ENCODE assay signal across 22 cellular contexts in the genomic region with DNA sequence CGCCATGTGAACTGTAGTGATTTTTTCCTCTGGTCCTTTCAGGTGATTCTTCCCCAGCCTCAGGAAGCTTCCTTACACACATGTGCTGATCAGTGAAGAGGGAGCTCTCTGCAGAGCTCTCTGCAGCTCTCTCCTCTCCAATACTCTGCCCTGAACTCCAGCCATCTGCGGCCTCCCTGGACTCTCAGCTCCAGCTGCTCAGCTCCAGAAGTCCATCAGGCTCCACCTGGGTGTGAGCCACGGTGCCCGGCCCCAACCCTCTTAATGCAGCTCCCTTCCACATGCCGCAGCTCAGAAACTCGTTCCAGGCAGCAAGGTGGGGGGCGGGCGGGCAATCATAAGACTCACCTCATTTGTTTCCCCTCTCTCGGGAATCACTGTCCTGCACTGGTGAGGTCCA.
"Had no signal": no experiment of that assay in that cellular context is flagged by ENCODE, and none has a peak within 500 bp of the region (broad histone marks: within the 10 kb centered on the region; RNA-seq: fewer than 3 reads in every experiment).

No MANE protein-coding gene starts in this region.

- H3K4me3 ChIP-seq: Peyer's patch, SJCRH30 had no signal

- ATAC-seq: PC-3, Right ventricle myocardium inferior, SK-N-SH treated with all-trans-retinoic acid at 6 μM for 48 hours had no signal

- DNase-seq: KBM-7, MV-4-11, NCI-H1048, NCI-H1105, NCI-H1417, NCI-H1436 treated with DMSO at 0.1 percent for 48 hours, NCI-H1694, NCI-H187 treated with DMSO at 0.1 percent for 48 hours, NCI-H2029 treated with DMSO at 0.1 percent for 48 hours, NCI-H226, NCI-H446, NCI-H510A, NCI-H524 treated with DMSO at 0.1 percent for 48 hours, NCI-H69, NCI-H774, PC-3, Peyer's patch, SHP77 treated with DMSO at 0.1 percent for 48 hours, SJCRH30 had no signal

- H3K27ac ChIP-seq: HL-60, Peyer's patch, SJCRH30 had no signal

- H3K36me3 ChIP-seq: Peyer's patch, SJCRH30 had no signal

- H3K27me3 ChIP-seq: Peyer's patch, SJCRH30 had no signal

- H3K9me3 ChIP-seq: Peyer's patch, SJCRH30 had no signal

- H3K4me1 ChIP-seq: Peyer's patch had no signal
